23 cellular contexts compared by ENCODE assay signal in genomic region chr2:25258814-25259743, GRCh38.
DNase-seq lines count a peak whose midpoint lies in the region; ATAC-seq, FAIRE-seq and TF ChIP-seq lines count a peak whose summit lies in the region.
"Had no signal": no experiment of that assay in that cellular context is flagged by ENCODE, and none has a peak within 500 bp of the region (broad histone marks: within the 10 kb centered on the region; RNA-seq: fewer than 3 reads in every experiment).

No MANE protein-coding gene starts in this region.

- TF ChIP-seq CTCF in cardiac muscle cell (IDR thresholded peaks at IDR 0.05; ENCODE audit: low read depth, low read length) (no peak), heart right ventricle (IDR thresholded peaks at IDR 0.05) (no peak), RWPE1 (conservative IDR thresholded peaks at IDR 0.05; ENCODE audit: low read depth) (no peak)

- CTCF ChIA-PET in RWPE1 (lab: Yijun Ruan, JAX) = interaction anchor here (0.6 kb wide), 1 partner anchor 15 kb away, joined by 3 read pairs; no protein-coding TSS in a partner anchor

- H3K9ac ChIP-seq in iPS-18a (ENCODE audit: low read length) = no peak overlapping the region

- H3K27me3 ChIP-seq in cardiac muscle cell (no peaks in the 10 kb centered on the region), heart right ventricle (no peaks in the 10 kb centered on the region), iPS-18a (ENCODE audit: control insufficient read depth, insufficient read depth, low read length) (no peaks in the 10 kb centered on the region)
- H3K27me3 ChIP-seq: body of pancreas, vagina had no signal

- intact Hi-C loops in heart right ventricle (cut with DNase I) = loop anchor here in 1 of 10 donors (5.0 kb wide), 1 partner anchor 83 kb away; the partner anchor contains the start of gene DNMT3A

- DNase-seq in cardiac muscle cell (ENCODE audit: low read depth in 1 of 2, low spot score in 1 of 2) = no peak
- DNase-seq in heart right ventricle = no peak
- DNase-seq in GM12891 (ENCODE audit: insufficient read length, low spot score) = no peak
- DNase-seq in CD1c-positive myeloid dendritic cell (ENCODE audit: extremely low spot score) = no peak
- DNase-seq in RWPE1 (ENCODE audit: low spot score) = no peak
- DNase-seq: body of pancreas; CD4-positive, CD25-positive, alpha-beta regulatory T cell; kidney; lower lobe of right lung; NCI-H1694; PC-3; stimulated activated CD4-positive, alpha-beta T cell treated with anti-CD3 and anti-CD28 coated beads, Interleukin-12 subunit alpha, Interleukin-12 subunit beta, amount 100 ng/mL, for 4 hours; T-helper 2 cell; WERI-Rb-1 had no signal

- peaks cover 74% of the 10 kb centered on the region for H3K36me3 Mint-ChIP-seq in activated T-helper 17 cell treated with anti-CD3 and anti-CD28 coated beads, Interleukin-2, amount 50 U/mL, for 72 hours (ENCODE audit: low read depth)

- no peaks in the 10 kb centered on the region for H3K9me3 Mint-ChIP-seq in activated T-helper 17 cell treated with anti-CD3 and anti-CD28 coated beads, Interleukin-2, amount 50 U/mL, for 72 hours
- H3K9me3 Mint-ChIP-seq: CD4-positive, CD25-positive, alpha-beta regulatory T cell had no signal

- no peaks in the 10 kb centered on the region for H3K9me3 ChIP-seq in cardiac muscle cell (ENCODE audit: low read depth)
- no peaks in the 10 kb centered on the region for H3K9me3 ChIP-seq in heart right ventricle
- H3K9me3 ChIP-seq in iPS-18a (ENCODE audit: control insufficient read depth, low read depth, low read length) = no peaks in the 10 kb centered on the region
- H3K9me3 ChIP-seq: body of pancreas, lower lobe of right lung, vagina had no signal

- no peak overlapping the region for H3K4me3 Mint-ChIP-seq in activated T-helper 17 cell treated with anti-CD3 and anti-CD28 coated beads, Interleukin-2, amount 50 U/mL, for 72 hours
- H3K4me3 Mint-ChIP-seq: CD4-positive, CD25-positive, alpha-beta regulatory T cell had no signal

- POLR2A ChIA-PET in RWPE1 (lab: Yijun Ruan, JAX; ENCODE audit: low non-redundant PET) = no interaction called here

- peaks cover 8% of the 10 kb centered on the region for H3K4me1 Mint-ChIP-seq in activated T-helper 17 cell treated with anti-CD3 and anti-CD28 coated beads, Interleukin-2, amount 50 U/mL, for 72 hours

- H3K27ac ChIP-seq in cardiac muscle cell = peak overlapping the region; percentile 83
- H3K27ac ChIP-seq in heart right ventricle = no peak overlapping the region
- H3K27ac ChIP-seq in iPS-18a (ENCODE audit: low read length) = peak overlapping the region; percentile 18
- no peak overlapping the region for H3K27ac ChIP-seq in RWPE1
- H3K27ac ChIP-seq: body of pancreas, coronary artery, lower lobe of right lung, vagina, WERI-Rb-1 had no signal

- peak overlapping the region; percentile 31 for H3K27ac Mint-ChIP-seq in activated T-helper 17 cell treated with anti-CD3 and anti-CD28 coated beads, Interleukin-2, amount 50 U/mL, for 72 hours

- H3K4me1 ChIP-seq in cardiac muscle cell (ENCODE audit: low read depth) = peaks cover 45% of the 10 kb centered on the region
- peaks cover 5 to 24% (median 20%) of the 10 kb centered on the region in 9 donors for H3K4me1 ChIP-seq in heart right ventricle
- H3K4me1 ChIP-seq in iPS-18a (ENCODE audit: control insufficient read depth, low read depth, low read length) = peaks cover 50% of the 10 kb centered on the region
- H3K4me1 ChIP-seq: body of pancreas had no signal

- 71 to 79% methylated on average over 9 of the region's 9 CpGs for WGBS in heart right ventricle, 2 donors

- H3K4me3 ChIP-seq in cardiac muscle cell (no peak overlapping the region), heart right ventricle (no peak overlapping the region), iPS-18a (ENCODE audit: low read length) (peak overlapping the region; percentile 39)
- H3K4me3 ChIP-seq: body of pancreas, coronary artery, GM12878, K562, lower lobe of right lung, vagina had no signal

- TF ChIP-seq POLR2A in GM12891 (IDR thresholded peaks at IDR 0.05; ENCODE audit: low read depth, low read length) = no peak

- ATAC-seq in heart right ventricle (no peak), GM21528 (IDR thresholded peaks at IDR 0.05; ENCODE audit: low FRiP score, unreplicated experiment) (no peak)
- ATAC-seq in activated T-helper 17 cell treated with anti-CD3 and anti-CD28 coated beads, Interleukin-2, amount 50 U/mL, for 72 hours (replicated peaks) = no peak
- ATAC-seq: body of pancreas, GM12878, K562, lower lobe of right lung, PC-3 had no signal

- H3K36me3 ChIP-seq in cardiac muscle cell = no peaks in the 10 kb centered on the region
- H3K36me3 ChIP-seq in heart right ventricle = peaks cover 0 to 74% (median 18%) of the 10 kb centered on the region in 9 donors
- no peaks in the 10 kb centered on the region for H3K36me3 ChIP-seq in iPS-18a (ENCODE audit: control insufficient read depth, low read depth, low read length)

- FAIRE-seq in GM12891 (lab: Jason Lieb, UNC) = no peak
- FAIRE-seq: endothelial cell of umbilical vein, GM12878, GM19239, K562, kidney had no signal

- H3K27me3 Mint-ChIP-seq in activated T-helper 17 cell treated with anti-CD3 and anti-CD28 coated beads, Interleukin-2, amount 50 U/mL, for 72 hours = no peaks in the 10 kb centered on the region

TF ChIP-seq in GM12891, 5 proteins besides CTCF, POLR2A, EP300 and RAD21:
- no peak for TF ChIP-seq TAF1 (IDR thresholded peaks at IDR 0.05; ENCODE audit: low read depth, low read length)
- no peak for TF ChIP-seq SPI1 (IDR thresholded peaks at IDR 0.05; ENCODE audit: low read depth, low read length)

Comparison
In these comparisons a context has a peak if more than half of its experiments do, and no peak if none do; other contexts are left out.
1. H3K27ac ChIP-seq: peak in cardiac muscle cell (single experiment) and iPS-18a (single experiment); none in heart right ventricle (0 of 10) and RWPE1 (single experiment).